Comparison of ENCODE assay signal across 12 cellular contexts in the genomic region with DNA sequence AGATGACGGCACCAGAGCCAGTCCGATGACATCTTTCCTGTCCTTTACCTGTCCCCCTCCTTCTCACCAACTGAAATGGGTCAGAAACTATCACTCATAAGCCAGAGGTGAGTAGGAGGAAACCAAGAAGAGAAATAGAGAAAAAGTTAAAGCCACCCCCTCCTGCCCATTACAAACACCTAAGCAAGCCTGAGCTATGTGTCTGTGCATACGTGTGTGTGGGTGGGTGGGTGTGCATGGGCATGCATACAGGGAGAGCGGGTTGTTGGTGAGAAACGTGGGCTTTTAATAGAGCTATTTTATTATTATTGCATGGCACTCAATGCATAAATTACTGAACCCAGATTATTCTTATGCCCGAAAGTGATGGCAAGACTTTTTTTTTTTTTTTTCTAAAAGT. TPM values are rescaled to one million over a fixed set of nuclear protein-coding genes. Genes with fewer than 3 reads are reported as not detected.
"Had no signal": no experiment of that assay in that cellular context is flagged by ENCODE, and none has a peak within 500 bp of the region (broad histone marks: within the 10 kb centered on the region; RNA-seq: fewer than 3 reads in every experiment).

No MANE protein-coding gene starts in this region.

- H3K4me2 ChIP-seq: GM23338 had no signal

- FAIRE-seq: H1, H54 had no signal

- H2AFZ ChIP-seq: GM23248, GM23338 had no signal

- ATAC-seq: HCT116 had no signal

- H3K36me3 ChIP-seq: HAP-1 had no signal

- DNase-seq: GM23248, GOT3, H7, H9, HCEC 1CT, HFFc6 had no signal

- H3K4me1 ChIP-seq: HAP-1 had no signal

- H3K9me3 Mint-ChIP-seq: HFFc6 had no signal

- H3K9me3 ChIP-seq: HAP-1 had no signal

- H3K4me1 Mint-ChIP-seq: GM23338, H9 had no signal

- H3K4me3 ChIP-seq: GM23248, GM23338, HAP-1 had no signal

- H3K27ac Mint-ChIP-seq: GM23338, H9, HFFc6 had no signal

- H3K9ac ChIP-seq: GM23248 had no signal

- H3K27ac ChIP-seq: GM23248 had no signal

- H3K4me3 Mint-ChIP-seq: GM23338, H9, HFFc6 had no signal

RNA-seq across cellular contexts. Expression of gene PATE4, which starts 2.6 kb away (rescaled TPM):
- total RNA-seq: GM23248, GM23338, H1, H4, H7, H9, HFFc6 had no signal
- polyA plus RNA-seq: GM23248, GM23338, H1 had no signal

RNA-seq across cellular contexts. Expression of gene PATE3, which starts 47.8 kb away (rescaled TPM):
- total RNA-seq: GM23248, GM23338, H1, H4, H7, H9, HFFc6 had no signal
- polyA plus RNA-seq: GM23248, GM23338, H1 had no signal

RNA-seq across cellular contexts. Expression of gene PATE2, which starts 57.1 kb away (rescaled TPM):
- total RNA-seq: GM23248, GM23338, H1, H4, H7 had no signal
- polyA plus RNA-seq: GM23248 had no signal
